Comparison of ENCODE assay signal across 11 cellular contexts in genomic region chr2:231124833-231125232, GRCh38. TPM values are rescaled to one million over a fixed set of nuclear protein-coding genes. Genes with fewer than 3 reads are reported as not detected.
DNase-seq lines count a peak whose midpoint lies in the region; ATAC-seq and TF ChIP-seq lines count a peak whose summit lies in the region.
"Had no signal": no experiment of that assay in that cellular context is flagged by ENCODE, and none has a peak within 500 bp of the region (broad histone marks: within the 10 kb centered on the region; RNA-seq: fewer than 3 reads in every experiment).

HTR2B (minus strand) TSS chr2:231125042; CDS start chr2:231123764, 1,278 bp downstream.

- H3K79me2 ChIP-seq in mammary epithelial cell (ENCODE audit: insufficient read depth, low read length) = peaks cover 29% of the 10 kb centered on the region

- peak within 1 kb of the TSS; percentile 57 for H3K4me2 ChIP-seq in mammary epithelial cell (ENCODE audit: insufficient read depth, low read depth, low read length)

- H3K4me3 Mint-ChIP-seq in activated T-helper 2 cell treated with anti-CD3 and anti-CD28 coated beads, Interferon-gamma antibody, Interleukin-2, Interleukin-4, amounts not matched to agents 10 μg/mL and 5 μg/mL and 100 μg/mL, durations not matched to agents 14 hours and 24 hours and 36 hours (ENCODE audit: low read depth) = peak within 1 kb of the TSS; percentile 66
- H3K4me3 Mint-ChIP-seq in effector memory CD8-positive, alpha-beta T cell = no peak within 1 kb of the TSS

- H3K9me3 ChIP-seq in mammary epithelial cell (replicated peaks; ENCODE audit: insufficient read depth, low read length) (no peaks in the 10 kb centered on the region), breast epithelium (no peaks in the 10 kb centered on the region), transverse colon (no peaks in the 10 kb centered on the region)
- H3K9me3 ChIP-seq: gastrocnemius medialis, tibial nerve had no signal

- TF ChIP-seq EP300 in transverse colon (IDR thresholded peaks at IDR 0.05; ENCODE audit: low read depth) = no peak

- peak within 1 kb of the TSS; percentile 77 for H3K27ac Mint-ChIP-seq in activated T-helper 2 cell treated with anti-CD3 and anti-CD28 coated beads, Interferon-gamma antibody, Interleukin-2, Interleukin-4, amounts not matched to agents 10 μg/mL and 5 μg/mL and 100 μg/mL, durations not matched to agents 14 hours and 24 hours and 36 hours
- H3K27ac Mint-ChIP-seq in effector memory CD8-positive, alpha-beta T cell = no peak within 1 kb of the TSS

- CTCF ChIA-PET in mammary epithelial cell (lab: Charles Lee; ENCODE audit: low non-redundant PET) = no interaction called here

- H3K27me3 ChIP-seq in mammary epithelial cell (ENCODE audit: insufficient read depth, low read length) (no peaks in the 10 kb centered on the region), breast epithelium (no peaks in the 10 kb centered on the region), transverse colon (no peaks in the 10 kb centered on the region)
- H3K27me3 ChIP-seq: gastrocnemius medialis, tibial nerve had no signal

- no peak within 1 kb of the TSS for H2AFZ ChIP-seq in mammary epithelial cell (ENCODE audit: low read depth, low read length)

- H3K27ac ChIP-seq in mammary epithelial cell (ENCODE audit: insufficient read depth, low read depth, low read length) (no peak within 1 kb of the TSS), breast epithelium (no peak within 1 kb of the TSS), transverse colon (peak within 1 kb of the TSS; percentile 3 to 75 (median 41))
- H3K27ac ChIP-seq: gastrocnemius medialis had no signal

- no peaks in the 10 kb centered on the region for H4K20me1 ChIP-seq in mammary epithelial cell (ENCODE audit: insufficient read depth, low read length)

- in situ Hi-C loops in mammary epithelial cell (cut with MboI; ENCODE audit: low sequenced_read_pairs in 2 of 2) (no loop called here), transverse colon (cut with MboI; ENCODE audit: low pct_ligation_motif_present in 1 of 4, low pct_unique_long_range_greater_than_20kb in 1 of 4, low sequenced_read_pairs in 3 of 4) (loop anchor here in 1 of 4 donors (25.0 kb wide), 1 partner anchor 287 kb away; no protein-coding TSS in a partner anchor)

- H3K9me3 Mint-ChIP-seq in activated T-helper 2 cell treated with anti-CD3 and anti-CD28 coated beads, Interferon-gamma antibody, Interleukin-2, Interleukin-4, amounts not matched to agents 10 μg/mL and 5 μg/mL and 100 μg/mL, durations not matched to agents 14 hours and 24 hours and 36 hours = no peaks in the 10 kb centered on the region
- no peaks in the 10 kb centered on the region for H3K9me3 Mint-ChIP-seq in effector memory CD8-positive, alpha-beta T cell

- no peak for TF ChIP-seq CTCF in mammary epithelial cell (conservative IDR thresholded peaks at IDR 0.05 in 1 of 2, IDR thresholded peaks at IDR 0.05 in 1 of 2; ENCODE audit: extremely low read depth in 1 of 2, insufficient read depth in 1 of 2, low read depth in 1 of 2, low read length in 2 of 2)
- no peak for TF ChIP-seq CTCF in breast epithelium (IDR thresholded peaks at IDR 0.05)
- TF ChIP-seq CTCF in transverse colon (IDR thresholded peaks at IDR 0.05) = no peak

- H3K4me3 ChIP-seq in mammary epithelial cell (replicated peaks in 1 of 3; ENCODE audit: insufficient read depth in 1 of 3, low read depth in 2 of 3, low read length in 3 of 3) = no peak within 1 kb of the TSS
- H3K4me3 ChIP-seq in breast epithelium = peak within 1 kb of the TSS in 1 of 3 donors; percentile 29
- H3K4me3 ChIP-seq in transverse colon = no peak within 1 kb of the TSS
- H3K4me3 ChIP-seq: gastrocnemius medialis had no signal

- no peaks in the 10 kb centered on the region for H3K27me3 Mint-ChIP-seq in activated T-helper 2 cell treated with anti-CD3 and anti-CD28 coated beads, Interferon-gamma antibody, Interleukin-2, Interleukin-4, amounts not matched to agents 10 μg/mL and 5 μg/mL and 100 μg/mL, durations not matched to agents 14 hours and 24 hours and 36 hours (ENCODE audit: low read depth)
- H3K27me3 Mint-ChIP-seq in effector memory CD8-positive, alpha-beta T cell = no peaks in the 10 kb centered on the region

- H3K36me3 ChIP-seq in mammary epithelial cell (ENCODE audit: insufficient read depth, low read length) (no peaks in the 10 kb centered on the region), breast epithelium (no peaks in the 10 kb centered on the region), transverse colon (no peaks in the 10 kb centered on the region)
- H3K36me3 ChIP-seq: gastrocnemius medialis, tibial nerve had no signal

- BruUV-seq in mammary epithelial cell (replicated peaks; lab: Mats Ljungman, UMichigan) = no TSS peak

- H3K9ac ChIP-seq in mammary epithelial cell (ENCODE audit: insufficient read depth, low read length) = no peak within 1 kb of the TSS

- H3K36me3 Mint-ChIP-seq in activated T-helper 2 cell treated with anti-CD3 and anti-CD28 coated beads, Interferon-gamma antibody, Interleukin-2, Interleukin-4, amounts not matched to agents 10 μg/mL and 5 μg/mL and 100 μg/mL, durations not matched to agents 14 hours and 24 hours and 36 hours (ENCODE audit: low read depth) = peaks cover 10% of the 10 kb centered on the region
- peaks cover 6% of the 10 kb centered on the region for H3K36me3 Mint-ChIP-seq in effector memory CD8-positive, alpha-beta T cell (ENCODE audit: insufficient read depth)

- H3K4me1 ChIP-seq in mammary epithelial cell (ENCODE audit: insufficient read depth, low read length) (peaks cover 8% of the 10 kb centered on the region), breast epithelium (peaks cover 0 to 8% of the 10 kb centered on the region in 2 donors), transverse colon (peaks cover 0 to 11% (median 2%) of the 10 kb centered on the region in 4 donors)

- WGBS in mammary epithelial cell (ENCODE audit: low coverage, missing lambda C conversion rate) = 83% methylated on average over 4 of the region's 4 CpGs
- 61 to 65% methylated on average over 4 of the region's 4 CpGs for WGBS in transverse colon (ENCODE audit: low coverage in 1 of 2), 2 donors

- ATAC-seq in effector memory CD8-positive, alpha-beta T cell (replicated peaks) = no peak
- ATAC-seq in GM19023 (IDR thresholded peaks at IDR 0.05; ENCODE audit: unreplicated experiment) = no peak
- ATAC-seq: gastrocnemius medialis had no signal

- peaks cover 48% of the 10 kb centered on the region for H3K4me1 Mint-ChIP-seq in activated T-helper 2 cell treated with anti-CD3 and anti-CD28 coated beads, Interferon-gamma antibody, Interleukin-2, Interleukin-4, amounts not matched to agents 10 μg/mL and 5 μg/mL and 100 μg/mL, durations not matched to agents 14 hours and 24 hours and 36 hours (ENCODE audit: low read depth)
- H3K4me1 Mint-ChIP-seq in effector memory CD8-positive, alpha-beta T cell (ENCODE audit: low read depth in 2 of 2) = peaks cover 3 to 5% of the 10 kb centered on the region in 2 donors

- dilution Hi-C loops in mammary epithelial cell (cut with HindIII; ENCODE audit: low sequenced_read_pairs) = no loop called here

- no peak for DNase-seq in mammary epithelial cell
- no peak for DNase-seq in breast epithelium (ENCODE audit: low spot score in 2 of 2)
- peak; percentile 27 for DNase-seq in activated T-helper 2 cell treated with anti-CD3 and anti-CD28 coated beads, Interferon-gamma antibody, Interleukin-2, Interleukin-4, amounts not matched to agents 10 μg/mL and 5 μg/mL and 100 μg/mL, durations not matched to agents 14 hours and 24 hours and 36 hours (ENCODE audit: low spot score)
- DNase-seq in inferior parietal cortex (ENCODE audit: extremely low spot score) = peak; percentile 36
- DNase-seq in transverse colon = no peak
- DNase-seq in effector memory CD8-positive, alpha-beta T cell = no peak
- DNase-seq in NCI-H1105 (lab: John Stamatoyannopoulos, UW) = no peak
- DNase-seq: gastrocnemius medialis, NCI-H526 treated with DMSO at 0.1 percent for 48 hours had no signal

- intact Hi-C loops in mammary epithelial cell (cut with micrococcal nuclease) (no loop called here), breast epithelium (cut with DNase I; ENCODE audit: low total_unique reads) (no loop called here), transverse colon (cut with DNase I; ENCODE audit: low total_unique reads) (no loop called here)
- intact Hi-C loops in activated T-helper 2 cell treated with anti-CD3 and anti-CD28 coated beads, Interferon-gamma antibody, Interleukin-2, Interleukin-4, amounts not matched to agents 10 μg/mL and 5 μg/mL and 100 μg/mL, durations not matched to agents 14 hours and 24 hours and 36 hours (cut with micrococcal nuclease) = loop anchor here (5.0 kb wide), 1 partner anchor 37 kb away; no protein-coding TSS in a partner anchor

- TF ChIP-seq POLR2A in breast epithelium (IDR thresholded peaks at IDR 0.05) (no peak), transverse colon (IDR thresholded peaks at IDR 0.05) (no peak)

RNA-seq across cellular contexts. Expression of gene HTR2B, which starts in this region (rescaled TPM):
- total RNA-seq in mammary epithelial cell = under 1 TPM in 1 of 2 donors, not detected in 1; 0.17 TPM
- not detected for polyA plus RNA-seq in mammary epithelial cell
- polyA minus RNA-seq in mammary epithelial cell = not detected
- total RNA-seq in breast epithelium = 1 to 10 TPM in 1 of 3 donors, under 1 TPM in 2; 0.29 to 1.4 (median 0.98) TPM
- not detected in 2 replicates for total RNA-seq in activated T-helper 2 cell treated with anti-CD3 and anti-CD28 coated beads, Interferon-gamma antibody, Interleukin-2, Interleukin-4, amounts not matched to agents 10 μg/mL and 5 μg/mL and 100 μg/mL, durations not matched to agents 14 hours and 24 hours and 36 hours
- 1 to 10 TPM in 1 of 4 donors, under 1 TPM in 2, not detected in 1; 0.40 to 6.2 (median 0.82) TPM for total RNA-seq in transverse colon

Comparison
In these comparisons a context has a peak if more than half of its experiments do, and no peak if none do; other contexts are left out.
1. Peak in DNase-seq in activated T-helper 2 cell treated with anti-CD3 and anti-CD28 coated beads, Interferon-gamma antibody, Interleukin-2, Interleukin-4, amounts not matched to agents 10 μg/mL and 5 μg/mL and 100 μg/mL, durations not matched to agents 14 hours and 24 hours and 36 hours; RNA of the gene not detected or under 1 TPM.
2. H3K27ac ChIP-seq: peak in transverse colon (4 of 4); none in mammary epithelial cell (single experiment) and breast epithelium (0 of 2).